Comparison of ENCODE assay signal across 9 cellular contexts in the genomic region with DNA sequence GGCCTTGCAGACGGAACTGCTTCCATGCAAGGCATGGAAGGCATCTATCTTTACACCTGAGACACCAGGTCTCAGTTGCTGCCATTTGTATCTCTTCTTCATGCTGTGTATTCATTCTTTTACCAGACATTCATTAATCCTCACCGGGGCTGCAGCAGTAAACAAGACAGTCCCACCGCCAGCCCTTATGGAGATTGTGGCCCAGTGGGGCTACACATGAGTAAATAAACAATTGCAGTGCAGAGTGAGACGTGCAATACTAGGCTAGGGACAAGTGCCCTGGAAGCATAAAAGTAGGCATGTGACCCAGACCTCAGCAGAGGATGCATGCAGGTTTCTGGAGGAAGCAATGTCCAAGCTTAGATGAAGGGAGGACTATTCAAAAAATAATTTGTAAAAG.
"Had no signal": no experiment of that assay in that cellular context is flagged by ENCODE, and none has a peak within 500 bp of the region (broad histone marks: within the 10 kb centered on the region; RNA-seq: fewer than 3 reads in every experiment).

No MANE protein-coding gene starts in this region.

- H3K4me1 ChIP-seq: HAP-1 had no signal

- H2AFZ ChIP-seq: GM23248 had no signal

- FAIRE-seq: HepG2 had no signal

- H3K9me3 ChIP-seq: HAP-1 had no signal

- H3K4me3 ChIP-seq: GM23248, HAP-1 had no signal

- H3K36me3 Mint-ChIP-seq: IgD-negative memory B cell had no signal

- H3K4me3 Mint-ChIP-seq: HFFc6, IgD-negative memory B cell had no signal

- H3K4me1 Mint-ChIP-seq: IgD-negative memory B cell had no signal

- H3K27ac ChIP-seq: GM23248, HL-60 had no signal

- ATAC-seq: HCT116, HepG2 had no signal

- H3K36me3 ChIP-seq: HAP-1 had no signal

- H3K27ac Mint-ChIP-seq: HFFc6, IgD-negative memory B cell had no signal

- DNase-seq: GM23248, GOT3, H7, HFFc6 had no signal

- H3K9ac ChIP-seq: GM23248 had no signal

- H3K27me3 Mint-ChIP-seq: IgD-negative memory B cell had no signal
